Comparison of ENCODE assay signal across 2 cellular contexts in genomic region chr7:101824440-101824839, GRCh38.
TF ChIP-seq lines count a peak whose summit lies in the region.

No MANE protein-coding gene starts in this region.

TF ChIP-seq in HEK293, 187 proteins besides CTCF, POLR2A, EP300 and RAD21:
- TF ChIP-seq, protein P1, sequence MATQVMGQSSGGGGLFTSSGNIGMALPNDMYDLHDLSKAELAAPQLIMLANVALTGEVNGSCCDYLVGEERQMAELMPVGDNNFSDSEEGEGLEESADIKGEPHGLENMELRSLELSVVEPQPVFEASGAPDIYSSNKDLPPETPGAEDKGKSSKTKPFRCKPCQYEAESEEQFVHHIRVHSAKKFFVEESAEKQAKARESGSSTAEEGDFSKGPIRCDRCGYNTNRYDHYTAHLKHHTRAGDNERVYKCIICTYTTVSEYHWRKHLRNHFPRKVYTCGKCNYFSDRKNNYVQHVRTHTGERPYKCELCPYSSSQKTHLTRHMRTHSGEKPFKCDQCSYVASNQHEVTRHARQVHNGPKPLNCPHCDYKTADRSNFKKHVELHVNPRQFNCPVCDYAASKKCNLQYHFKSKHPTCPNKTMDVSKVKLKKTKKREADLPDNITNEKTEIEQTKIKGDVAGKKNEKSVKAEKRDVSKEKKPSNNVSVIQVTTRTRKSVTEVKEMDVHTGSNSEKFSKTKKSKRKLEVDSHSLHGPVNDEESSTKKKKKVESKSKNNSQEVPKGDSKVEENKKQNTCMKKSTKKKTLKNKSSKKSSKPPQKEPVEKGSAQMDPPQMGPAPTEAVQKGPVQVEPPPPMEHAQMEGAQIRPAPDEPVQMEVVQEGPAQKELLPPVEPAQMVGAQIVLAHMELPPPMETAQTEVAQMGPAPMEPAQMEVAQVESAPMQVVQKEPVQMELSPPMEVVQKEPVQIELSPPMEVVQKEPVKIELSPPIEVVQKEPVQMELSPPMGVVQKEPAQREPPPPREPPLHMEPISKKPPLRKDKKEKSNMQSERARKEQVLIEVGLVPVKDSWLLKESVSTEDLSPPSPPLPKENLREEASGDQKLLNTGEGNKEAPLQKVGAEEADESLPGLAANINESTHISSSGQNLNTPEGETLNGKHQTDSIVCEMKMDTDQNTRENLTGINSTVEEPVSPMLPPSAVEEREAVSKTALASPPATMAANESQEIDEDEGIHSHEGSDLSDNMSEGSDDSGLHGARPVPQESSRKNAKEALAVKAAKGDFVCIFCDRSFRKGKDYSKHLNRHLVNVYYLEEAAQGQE (tag by site-specific recombination; IDR thresholded peaks at IDR 0.05), result no peak
- TF ChIP-seq EGR2 (tag by site-specific recombination; IDR thresholded peaks at IDR 0.05; ENCODE audit: low read depth), result 0 out of 2 replicates have a peak, but pooled peaks have one; percentile 9

TF ChIP-seq in H1, 55 proteins besides CTCF, POLR2A, EP300 and RAD21:
- TF ChIP-seq SP1 (IDR thresholded peaks at IDR 0.05; ENCODE audit: low read depth, low read length) (peak; percentile 38; the same call in 1 of the 2 replicates), CTBP2 (IDR thresholded peaks at IDR 0.05; ENCODE audit: borderline replicate concordance, insufficient read depth, insufficient read length, low read length) (no peak), HDAC2 (IDR thresholded peaks at IDR 0.05; ENCODE audit: borderline replicate concordance in 1 of 2, low read depth in 2 of 2, low read length in 2 of 2) (no peak), CHD2 (IDR thresholded peaks at IDR 0.05; ENCODE audit: low read length) (no peak), JUN (IDR thresholded peaks at IDR 0.05; ENCODE audit: low read depth, low read length) (no peak), TAF7 (optimal IDR thresholded peaks at IDR 0.05; ENCODE audit: borderline replicate concordance, low read depth, low read length) (no peak)
- TF ChIP-seq, protein P2, sequence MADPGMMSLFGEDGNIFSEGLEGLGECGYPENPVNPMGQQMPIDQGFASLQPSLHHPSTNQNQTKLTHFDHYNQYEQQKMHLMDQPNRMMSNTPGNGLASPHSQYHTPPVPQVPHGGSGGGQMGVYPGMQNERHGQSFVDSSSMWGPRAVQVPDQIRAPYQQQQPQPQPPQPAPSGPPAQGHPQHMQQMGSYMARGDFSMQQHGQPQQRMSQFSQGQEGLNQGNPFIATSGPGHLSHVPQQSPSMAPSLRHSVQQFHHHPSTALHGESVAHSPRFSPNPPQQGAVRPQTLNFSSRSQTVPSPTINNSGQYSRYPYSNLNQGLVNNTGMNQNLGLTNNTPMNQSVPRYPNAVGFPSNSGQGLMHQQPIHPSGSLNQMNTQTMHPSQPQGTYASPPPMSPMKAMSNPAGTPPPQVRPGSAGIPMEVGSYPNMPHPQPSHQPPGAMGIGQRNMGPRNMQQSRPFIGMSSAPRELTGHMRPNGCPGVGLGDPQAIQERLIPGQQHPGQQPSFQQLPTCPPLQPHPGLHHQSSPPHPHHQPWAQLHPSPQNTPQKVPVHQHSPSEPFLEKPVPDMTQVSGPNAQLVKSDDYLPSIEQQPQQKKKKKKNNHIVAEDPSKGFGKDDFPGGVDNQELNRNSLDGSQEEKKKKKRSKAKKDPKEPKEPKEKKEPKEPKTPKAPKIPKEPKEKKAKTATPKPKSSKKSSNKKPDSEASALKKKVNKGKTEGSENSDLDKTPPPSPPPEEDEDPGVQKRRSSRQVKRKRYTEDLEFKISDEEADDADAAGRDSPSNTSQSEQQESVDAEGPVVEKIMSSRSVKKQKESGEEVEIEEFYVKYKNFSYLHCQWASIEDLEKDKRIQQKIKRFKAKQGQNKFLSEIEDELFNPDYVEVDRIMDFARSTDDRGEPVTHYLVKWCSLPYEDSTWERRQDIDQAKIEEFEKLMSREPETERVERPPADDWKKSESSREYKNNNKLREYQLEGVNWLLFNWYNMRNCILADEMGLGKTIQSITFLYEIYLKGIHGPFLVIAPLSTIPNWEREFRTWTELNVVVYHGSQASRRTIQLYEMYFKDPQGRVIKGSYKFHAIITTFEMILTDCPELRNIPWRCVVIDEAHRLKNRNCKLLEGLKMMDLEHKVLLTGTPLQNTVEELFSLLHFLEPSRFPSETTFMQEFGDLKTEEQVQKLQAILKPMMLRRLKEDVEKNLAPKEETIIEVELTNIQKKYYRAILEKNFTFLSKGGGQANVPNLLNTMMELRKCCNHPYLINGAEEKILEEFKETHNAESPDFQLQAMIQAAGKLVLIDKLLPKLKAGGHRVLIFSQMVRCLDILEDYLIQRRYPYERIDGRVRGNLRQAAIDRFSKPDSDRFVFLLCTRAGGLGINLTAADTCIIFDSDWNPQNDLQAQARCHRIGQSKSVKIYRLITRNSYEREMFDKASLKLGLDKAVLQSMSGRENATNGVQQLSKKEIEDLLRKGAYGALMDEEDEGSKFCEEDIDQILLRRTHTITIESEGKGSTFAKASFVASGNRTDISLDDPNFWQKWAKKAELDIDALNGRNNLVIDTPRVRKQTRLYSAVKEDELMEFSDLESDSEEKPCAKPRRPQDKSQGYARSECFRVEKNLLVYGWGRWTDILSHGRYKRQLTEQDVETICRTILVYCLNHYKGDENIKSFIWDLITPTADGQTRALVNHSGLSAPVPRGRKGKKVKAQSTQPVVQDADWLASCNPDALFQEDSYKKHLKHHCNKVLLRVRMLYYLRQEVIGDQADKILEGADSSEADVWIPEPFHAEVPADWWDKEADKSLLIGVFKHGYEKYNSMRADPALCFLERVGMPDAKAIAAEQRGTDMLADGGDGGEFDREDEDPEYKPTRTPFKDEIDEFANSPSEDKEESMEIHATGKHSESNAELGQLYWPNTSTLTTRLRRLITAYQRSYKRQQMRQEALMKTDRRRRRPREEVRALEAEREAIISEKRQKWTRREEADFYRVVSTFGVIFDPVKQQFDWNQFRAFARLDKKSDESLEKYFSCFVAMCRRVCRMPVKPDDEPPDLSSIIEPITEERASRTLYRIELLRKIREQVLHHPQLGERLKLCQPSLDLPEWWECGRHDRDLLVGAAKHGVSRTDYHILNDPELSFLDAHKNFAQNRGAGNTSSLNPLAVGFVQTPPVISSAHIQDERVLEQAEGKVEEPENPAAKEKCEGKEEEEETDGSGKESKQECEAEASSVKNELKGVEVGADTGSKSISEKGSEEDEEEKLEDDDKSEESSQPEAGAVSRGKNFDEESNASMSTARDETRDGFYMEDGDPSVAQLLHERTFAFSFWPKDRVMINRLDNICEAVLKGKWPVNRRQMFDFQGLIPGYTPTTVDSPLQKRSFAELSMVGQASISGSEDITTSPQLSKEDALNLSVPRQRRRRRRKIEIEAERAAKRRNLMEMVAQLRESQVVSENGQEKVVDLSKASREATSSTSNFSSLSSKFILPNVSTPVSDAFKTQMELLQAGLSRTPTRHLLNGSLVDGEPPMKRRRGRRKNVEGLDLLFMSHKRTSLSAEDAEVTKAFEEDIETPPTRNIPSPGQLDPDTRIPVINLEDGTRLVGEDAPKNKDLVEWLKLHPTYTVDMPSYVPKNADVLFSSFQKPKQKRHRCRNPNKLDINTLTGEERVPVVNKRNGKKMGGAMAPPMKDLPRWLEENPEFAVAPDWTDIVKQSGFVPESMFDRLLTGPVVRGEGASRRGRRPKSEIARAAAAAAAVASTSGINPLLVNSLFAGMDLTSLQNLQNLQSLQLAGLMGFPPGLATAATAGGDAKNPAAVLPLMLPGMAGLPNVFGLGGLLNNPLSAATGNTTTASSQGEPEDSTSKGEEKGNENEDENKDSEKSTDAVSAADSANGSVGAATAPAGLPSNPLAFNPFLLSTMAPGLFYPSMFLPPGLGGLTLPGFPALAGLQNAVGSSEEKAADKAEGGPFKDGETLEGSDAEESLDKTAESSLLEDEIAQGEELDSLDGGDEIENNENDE (IDR thresholded peaks at IDR 0.05; ENCODE audit: insufficient replicate concordance, low read length), result no peak
